Comparison of ENCODE assay signal across 20 cellular contexts in the genomic region with DNA sequence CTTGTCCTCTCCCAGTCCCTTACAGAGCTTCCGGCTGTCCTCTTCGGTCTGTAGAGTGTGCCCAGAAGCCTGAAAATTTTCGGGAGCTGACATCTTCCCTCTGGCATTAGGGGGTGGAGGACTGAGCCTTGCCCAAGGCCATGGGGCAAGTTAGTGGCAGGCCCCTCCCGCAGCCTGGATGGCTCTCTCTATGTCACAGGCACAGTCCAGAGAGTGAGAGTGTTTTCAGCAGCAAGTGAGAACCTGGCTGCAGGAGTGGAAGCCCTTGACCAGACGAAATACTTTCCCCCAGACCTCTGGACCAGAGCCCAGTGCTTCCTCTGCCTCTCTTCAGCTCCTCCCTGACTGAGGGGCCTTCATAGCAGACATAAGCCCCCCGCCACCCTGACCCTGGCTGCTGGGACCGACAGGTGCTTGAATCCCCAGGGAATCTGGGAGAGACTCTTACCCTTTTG. TPM values are rescaled to one million over a fixed set of nuclear protein-coding genes. Genes with fewer than 3 reads are reported as not detected.
A peak's percentile ranks its signal among the peaks of the same experiment; 100 is the strongest.
DNase-seq lines count a peak whose midpoint lies in the region; ATAC-seq and TF ChIP-seq lines count a peak whose summit lies in the region.
"Had no signal": no experiment of that assay in that cellular context is flagged by ENCODE, and none has a peak within 500 bp of the region (broad histone marks: within the 10 kb centered on the region; RNA-seq: fewer than 3 reads in every experiment).

No MANE protein-coding gene starts in this region.

- no peak overlapping the region for H3K23ac ChIP-seq in IMR-90 (ENCODE audit: low read depth, low read length)

- no peaks in the 10 kb centered on the region for H3K27me3 ChIP-seq in cardiac muscle cell
- H3K27me3 ChIP-seq in IMR-90 (ENCODE audit: control insufficient read depth, insufficient read depth, low read length) = no peaks in the 10 kb centered on the region
- no peaks in the 10 kb centered on the region for H3K27me3 ChIP-seq in colonic mucosa
- H3K27me3 ChIP-seq: gastrocnemius medialis, suprapubic skin had no signal

- H3K27ac ChIP-seq in cardiac muscle cell (peak overlapping the region; percentile 3), IMR-90 (ENCODE audit: insufficient read depth, low read length) (no peak overlapping the region), colonic mucosa (no peak overlapping the region)
- H3K27ac ChIP-seq: gastrocnemius medialis, HL-60, suprapubic skin had no signal

- H3K4me2 ChIP-seq in IMR-90 (ENCODE audit: low read depth, low read length) = no peak overlapping the region

- no peak for ATAC-seq in IMR-90 (ENCODE audit: low read depth)
- ATAC-seq in stimulated activated effector memory CD8-positive, alpha-beta T cell treated with anti-CD3 and anti-CD28 coated beads, Interleukin-12 subunit alpha, Interleukin-12 subunit beta, amount 100 ng/mL, for 72 hours = no peak
- ATAC-seq: gastrocnemius medialis had no signal

- no peak overlapping the region for H3K14ac ChIP-seq in IMR-90 (replicated peaks; ENCODE audit: low read depth, low read length)

- no peaks in the 10 kb centered on the region for H3K4me1 Mint-ChIP-seq in stimulated activated effector memory CD8-positive, alpha-beta T cell treated with anti-CD3 and anti-CD28 coated beads, Interleukin-12 subunit alpha, Interleukin-12 subunit beta, amount 100 ng/mL, for 72 hours

- H3K18ac ChIP-seq in IMR-90 (ENCODE audit: low read depth, low read length) = no peak overlapping the region

- H3K4me1 ChIP-seq in cardiac muscle cell (ENCODE audit: low read depth) (peaks cover 23% of the 10 kb centered on the region), IMR-90 (ENCODE audit: control insufficient read depth, insufficient read depth, low read length) (no peaks in the 10 kb centered on the region), colonic mucosa (no peaks in the 10 kb centered on the region)
- H3K4me1 ChIP-seq: gastrocnemius medialis, suprapubic skin had no signal

- no peak overlapping the region for H3K4ac ChIP-seq in IMR-90 (ENCODE audit: low read depth, low read length)

- H4K5ac ChIP-seq in IMR-90 (ENCODE audit: low read depth, low read length) = no peak overlapping the region

- no peak overlapping the region for H4K8ac ChIP-seq in IMR-90 (ENCODE audit: low read depth in 2 of 2, low read length in 2 of 2)

- no peak for TF ChIP-seq RAD21 in IMR-90 (IDR thresholded peaks at IDR 0.05; ENCODE audit: low read length)

- TF ChIP-seq CTCF in cardiac muscle cell (IDR thresholded peaks at IDR 0.05; ENCODE audit: low read depth, low read length) (no peak), IMR-90 (conservative IDR thresholded peaks at IDR 0.05; ENCODE audit: low read depth, low read length) (no peak), colonic mucosa (IDR thresholded peaks at IDR 0.05) (no peak)

- CTCF ChIA-PET in IMR-90 (lab: Yijun Ruan, JAX) = no interaction called here

- H3K36me3 ChIP-seq in cardiac muscle cell (no peaks in the 10 kb centered on the region), IMR-90 (ENCODE audit: control insufficient read depth, insufficient read depth, low read length) (peaks cover 59% of the 10 kb centered on the region), colonic mucosa (peaks cover 8% of the 10 kb centered on the region)

- H4K91ac ChIP-seq in IMR-90 (ENCODE audit: insufficient read depth, low read depth, low read length) = no peak overlapping the region

- H3K27ac Mint-ChIP-seq in stimulated activated effector memory CD8-positive, alpha-beta T cell treated with anti-CD3 and anti-CD28 coated beads, Interleukin-12 subunit alpha, Interleukin-12 subunit beta, amount 100 ng/mL, for 72 hours = peak overlapping the region; percentile 75
- H3K27ac Mint-ChIP-seq: HFFc6 had no signal

- H2BK15ac ChIP-seq in IMR-90 (ENCODE audit: low read depth, low read length) = no peak overlapping the region

- no peaks in the 10 kb centered on the region; a peak in 1 of 4 replicates for H3K79me1 ChIP-seq in IMR-90 (ENCODE audit: low read depth in 1 of 2, low read length in 2 of 2)

- H3K36me3 Mint-ChIP-seq in stimulated activated effector memory CD8-positive, alpha-beta T cell treated with anti-CD3 and anti-CD28 coated beads, Interleukin-12 subunit alpha, Interleukin-12 subunit beta, amount 100 ng/mL, for 72 hours = peaks cover 35% of the 10 kb centered on the region

- no peak overlapping the region for H2AK5ac ChIP-seq in IMR-90 (ENCODE audit: low read depth, low read length)

- peak overlapping the region; percentile 49 for H2AK9ac ChIP-seq in IMR-90 (replicated peaks; ENCODE audit: low read depth, low read length, poor library complexity)

- no peaks in the 10 kb centered on the region for H4K20me1 ChIP-seq in IMR-90 (ENCODE audit: insufficient read depth, low read length)

- in situ Hi-C loops in IMR-90 (cut with MboI; ENCODE audit: low sequenced_read_pairs) (no loop called here), G401 (cut with HindIII; ENCODE audit: low sequenced_read_pairs) (no loop called here)

- dilution Hi-C loops in IMR-90 (cut with HindIII; ENCODE audit: low sequenced_read_pairs, unreplicated experiment) = no loop called here

- H3K9me3 Mint-ChIP-seq in stimulated activated effector memory CD8-positive, alpha-beta T cell treated with anti-CD3 and anti-CD28 coated beads, Interleukin-12 subunit alpha, Interleukin-12 subunit beta, amount 100 ng/mL, for 72 hours = peaks cover 6% of the 10 kb centered on the region
- H3K9me3 Mint-ChIP-seq: HFFc6 had no signal

- no peak for DNase-seq in cardiac muscle cell (ENCODE audit: low read depth in 1 of 2, low spot score in 1 of 2)
- DNase-seq in cardiac septum (ENCODE audit: low spot score) = no peak
- no peak for DNase-seq in IMR-90
- DNase-seq in colonic mucosa = peak; percentile 12
- no peak for DNase-seq in stimulated activated effector memory CD8-positive, alpha-beta T cell treated with anti-CD3 and anti-CD28 coated beads, Interleukin-12 subunit alpha, Interleukin-12 subunit beta, amount 100 ng/mL, for 72 hours (ENCODE audit: low spot score in 2 of 2)
- no peak for DNase-seq in KG1 (lab: John Stamatoyannopoulos, UW)
- no peak for DNase-seq in G401 (ENCODE audit: low spot score)
- DNase-seq in germinal center (ENCODE audit: low spot score) = no peak
- DNase-seq: activated CD4-positive, alpha-beta T cell treated with anti-CD3 and anti-CD28 coated beads, Interleukin-2, amount 50 U/mL, for 48 hours; activated naive CD4-positive, alpha-beta T cell treated with anti-CD3 and anti-CD28 coated beads for 36 hours; AML-193; DMS79; gastrocnemius medialis; HFFc6; midbrain; NCI-H146; NCI-H526 had no signal

- POLR2A ChIA-PET in IMR-90 (lab: Charles Lee; ENCODE audit: unreplicated experiment) = no interaction called here

- 100% methylated on average over 2 of the region's 7 CpGs; no CpG with 5 or more reads in 1 of the 2 experiments for WGBS in IMR-90 (ENCODE audit: extremely low coverage in 2 of 2, insufficient read length in 1 of 2), 2 experiments

- intact Hi-C loops in cardiac septum (cut with DNase I) = loop anchor here (5.0 kb wide), 1 partner anchor 59 kb away; no protein-coding TSS in a partner anchor
- intact Hi-C loops in IMR-90 (cut with micrococcal nuclease) = no loop called here
- intact Hi-C loops in colonic mucosa (cut with DNase I) = no loop called here

- no peak overlapping the region for H2BK20ac ChIP-seq in IMR-90 (ENCODE audit: low read depth, low read length)

- H3K9ac ChIP-seq in IMR-90 (ENCODE audit: low read depth, low read length) (no peak overlapping the region), colonic mucosa (ENCODE audit: low read depth in 2 of 2, low read length in 2 of 2) (no peak overlapping the region)

- BruUV-seq in IMR-90 (replicated peaks; lab: Mats Ljungman, UMichigan) = no TSS peak

- no peak overlapping the region for H3K4me3 Mint-ChIP-seq in stimulated activated effector memory CD8-positive, alpha-beta T cell treated with anti-CD3 and anti-CD28 coated beads, Interleukin-12 subunit alpha, Interleukin-12 subunit beta, amount 100 ng/mL, for 72 hours
- H3K4me3 Mint-ChIP-seq: activated naive CD4-positive, alpha-beta T cell treated with anti-CD3 and anti-CD28 coated beads for 36 hours; HFFc6; T-helper 1 cell treated with Interleukin-12 subunit alpha and Interleukin-12 subunit beta and Interleukin-4 antibody, amounts not matched to agents 30 μg/mL and 1 μg/mL, for 36 hours had no signal

- H3K4me3 ChIP-seq in cardiac muscle cell (no peak overlapping the region), IMR-90 (ENCODE audit: insufficient read depth, low read depth, low read length) (no peak overlapping the region), colonic mucosa (no peak overlapping the region)
- H3K4me3 ChIP-seq: gastrocnemius medialis, suprapubic skin had no signal

- H3K9me1 ChIP-seq in IMR-90 (ENCODE audit: insufficient read depth, low read length) = no peaks in the 10 kb centered on the region; the same call in 1 of the 2 replicates

- H3K9me3 ChIP-seq in cardiac muscle cell (ENCODE audit: low read depth) (no peaks in the 10 kb centered on the region), IMR-90 (ENCODE audit: control insufficient read depth, insufficient read depth, low read length) (no peaks in the 10 kb centered on the region), colonic mucosa (no peaks in the 10 kb centered on the region)
- H3K9me3 ChIP-seq: gastrocnemius medialis, suprapubic skin had no signal

- no peak overlapping the region for H2AFZ ChIP-seq in IMR-90 (replicated peaks; ENCODE audit: low read length, poor library complexity)

- H3K56ac ChIP-seq in IMR-90 (ENCODE audit: extremely low read depth, insufficient read depth, low read length) = no peak overlapping the region

- no peak for TF ChIP-seq POLR2A in IMR-90 (IDR thresholded peaks at IDR 0.05; ENCODE audit: low read depth, low read length)

- no peak overlapping the region for H2BK120ac ChIP-seq in IMR-90 (ENCODE audit: low read depth, low read length)

- no peak overlapping the region for H2BK5ac ChIP-seq in IMR-90 (ENCODE audit: low read depth, low read length, poor library complexity, severe bottlenecking)

TF ChIP-seq in IMR-90, 13 proteins besides CTCF, POLR2A, EP300 and RAD21 (continues in another document):
- TF ChIP-seq RCOR1 (IDR thresholded peaks at IDR 0.05; ENCODE audit: insufficient replicate concordance, low read length) (no peak), MAZ (IDR thresholded peaks at IDR 0.05; ENCODE audit: borderline replicate concordance, low read depth, low read length) (no peak), NFE2L2 (IDR thresholded peaks at IDR 0.05; ENCODE audit: low read depth, low read length) (no peak)

RNA-seq across cellular contexts. Expression of a gene that starts 50.5 kb away (rescaled TPM):
- total RNA-seq in cardiac muscle cell (8.8 and 13.6 TPM in 2 replicates), cardiac septum (8.9 TPM), IMR-90 (2012; rRNA removed) (36.0 and 38.6 TPM in 2 replicates), colonic mucosa (10 to 100 TPM; 15.6 to 18.7 TPM)
- polyA plus RNA-seq in cardiac muscle cell (12.3 and 19.6 TPM in 2 replicates), IMR-90 (2012; rRNA removed) (14.0 and 17.5 TPM in 2 replicates)
- polyA plus RNA-seq in IMR-90 (2012; cell fraction: cytosol; rRNA removed) = 4.6 and 6.6 TPM in 2 replicates
- 2.1 and 18.0 TPM in 2 replicates for polyA plus RNA-seq in IMR-90 (2012; cell fraction: nucleus; rRNA removed; ENCODE audit: low replicate concordance)
- total RNA-seq in G401 (2014; rRNA removed; shearing (Covaris generic)) = 20.6 and 25.6 TPM in 2 replicates
